ENCODE assay signal across 1 cellular context in the genomic region with DNA sequence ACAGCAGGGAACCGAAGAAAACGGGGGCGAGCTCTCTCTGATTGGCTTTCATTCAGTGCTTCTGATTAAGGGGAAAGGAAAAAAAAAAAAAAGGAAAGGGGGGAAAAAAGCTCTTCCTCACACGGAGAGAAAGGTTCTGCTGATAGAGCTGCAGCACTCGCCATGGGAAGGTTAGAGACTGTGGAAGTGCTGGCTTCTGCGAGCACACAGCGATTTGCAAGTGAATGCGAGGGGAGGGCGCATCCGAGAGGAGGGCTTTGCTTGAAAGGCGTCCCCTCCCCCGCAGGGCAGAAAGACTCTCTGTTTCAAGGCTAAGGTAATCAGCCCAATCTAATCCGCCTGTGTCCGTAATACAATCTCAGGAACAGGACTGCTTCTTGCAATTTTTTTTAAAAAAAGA.
TF ChIP-seq lines count a peak whose summit lies in the region.

TSS of gene CDH10 (minus strand) at position 222 of the 400 bp plus-strand sequence. CDS start 51,488 bp downstream, outside the sequence.

TF ChIP-seq in SK-N-SH treated with all-trans-retinoic acid at 6 μM for 48 hours, 23 proteins besides CTCF, POLR2A, EP300 and RAD21 (continued from another document):
- TF ChIP-seq TCF4 (CRISPR knock-in tag; IDR thresholded peaks at IDR 0.05; ENCODE audit: borderline replicate concordance): no peak
